In the genomic region with DNA sequence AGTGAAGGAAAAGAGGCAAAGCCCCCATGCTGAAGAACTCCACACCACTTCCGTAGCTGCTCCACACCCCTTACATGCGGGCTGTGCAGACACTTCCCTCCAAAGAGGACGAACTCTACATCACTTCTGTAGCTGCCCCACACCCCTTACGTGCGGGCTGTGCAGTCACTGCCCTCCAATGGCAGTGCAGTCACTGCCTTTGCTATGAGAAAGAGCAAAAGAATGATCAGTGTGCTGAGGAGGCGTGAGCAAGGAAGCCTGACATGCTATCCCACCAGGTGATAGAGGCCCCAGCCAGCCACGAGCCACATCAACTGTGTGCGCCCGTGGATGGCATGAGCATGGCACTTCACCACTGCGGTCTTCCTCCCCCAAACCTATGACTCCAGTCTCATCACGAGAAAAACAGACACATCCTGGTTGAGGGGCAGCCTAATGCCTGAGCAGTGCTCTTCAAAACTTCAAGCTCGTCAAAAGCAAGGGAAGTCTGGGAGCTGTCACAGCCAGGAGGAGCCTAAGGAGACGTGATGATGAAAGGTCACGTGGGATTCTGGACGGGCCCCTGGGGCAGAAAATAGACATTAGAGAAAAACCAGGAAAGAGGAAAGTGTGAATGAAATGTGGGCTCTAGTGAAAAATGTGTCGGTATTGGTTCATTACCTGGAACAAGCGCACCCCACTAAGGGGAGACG, we compare ENCODE assay signal across 31 cellular contexts.
"Had no signal": no experiment of that assay in that cellular context is flagged by ENCODE, and none has a peak within 500 bp of the region (broad histone marks: within the 10 kb centered on the region; RNA-seq: fewer than 3 reads in every experiment).

No MANE protein-coding gene starts in this region.

- H3K27me3 ChIP-seq: brain microvascular endothelial cell, foreskin keratinocyte, testis, transverse colon, vagina had no signal

- H3K36me3 ChIP-seq: brain microvascular endothelial cell, esophagus muscularis mucosa, heart left ventricle, sigmoid colon, transverse colon, vagina had no signal

- H3K9me3 Mint-ChIP-seq: central memory CD8-positive, alpha-beta T cell had no signal

- H3K4me3 Mint-ChIP-seq: activated CD4-positive, alpha-beta memory T cell treated with anti-CD3 and anti-CD28 coated beads for 36 hours; activated naive CD4-positive, alpha-beta T cell treated with anti-CD3 and anti-CD28 coated beads for 36 hours; activated T-helper 1 cell treated with anti-CD3 and anti-CD28 coated beads, Interleukin-12 subunit alpha, Interleukin-12 subunit beta, Interleukin-2, Interleukin-4 antibody, amounts not matched to agents 30 ng/mL and 10 ng/mL and 1 ng/mL, durations not matched to agents 14 hours and 24 hours and 36 hours; central memory CD8-positive, alpha-beta T cell; mesothelial cell of epicardium; naive B cell; nephron progenitor cell; stimulated activated naive B cell treated with anti-CD40 and anti-IgM and Interleukin-4, amounts not matched to agents 10 μg/mL and 1 μg/mL and 100 μg/mL, for 72 hours had no signal

- H3K27ac ChIP-seq: brain microvascular endothelial cell, esophagus muscularis mucosa, foreskin keratinocyte, heart left ventricle, parathyroid adenoma, psoas muscle, sigmoid colon, testis, transverse colon, vagina, VCaP had no signal

- H3K9me3 ChIP-seq: psoas muscle, testis, transverse colon had no signal

- H2AFZ ChIP-seq: parathyroid adenoma had no signal

- H3K9ac ChIP-seq: parathyroid adenoma had no signal

- H3K27ac Mint-ChIP-seq: activated CD4-positive, alpha-beta memory T cell treated with anti-CD3 and anti-CD28 coated beads for 36 hours; activated naive CD4-positive, alpha-beta T cell treated with anti-CD3 and anti-CD28 coated beads for 36 hours; activated T-helper 1 cell treated with anti-CD3 and anti-CD28 coated beads, Interleukin-12 subunit alpha, Interleukin-12 subunit beta, Interleukin-2, Interleukin-4 antibody, amounts not matched to agents 30 ng/mL and 10 ng/mL and 1 ng/mL, durations not matched to agents 14 hours and 24 hours and 36 hours; mesothelial cell of epicardium; nephron progenitor cell; stimulated activated naive B cell treated with anti-CD40 and anti-IgM and Interleukin-4, amounts not matched to agents 10 μg/mL and 1 μg/mL and 100 μg/mL, for 72 hours had no signal

- H3K4me3 ChIP-seq: esophagus muscularis mucosa, heart left ventricle, psoas muscle, sigmoid colon, testis, transverse colon, vagina had no signal

- ATAC-seq: foreskin keratinocyte; heart left ventricle; left ventricle myocardium superior; psoas muscle; stimulated activated naive B cell treated with anti-CD40 and anti-IgM and Interleukin-4, amounts not matched to agents 10 μg/mL and 1 μg/mL and 100 μg/mL, for 72 hours had no signal

- H3K4me1 ChIP-seq: esophagus muscularis mucosa, foreskin keratinocyte, parathyroid adenoma, psoas muscle, sigmoid colon, testis, transverse colon, vagina had no signal

- DNase-seq: activated CD4-positive, alpha-beta memory T cell treated with anti-CD3 and anti-CD28 coated beads for 36 hours; activated CD4-positive, alpha-beta T cell treated with anti-CD3 and anti-CD28 coated beads for 4 hours; activated effector memory CD4-positive, alpha-beta T cell treated with anti-CD3 and anti-CD28 coated beads, Interleukin-2, amount 50 U/mL, for 16 hours; activated naive CD4-positive, alpha-beta T cell treated with anti-CD3 and anti-CD28 coated beads for 36 hours; activated T-cell treated with anti-CD3 and anti-CD28 coated beads, Interleukin-2, amount 50 U/mL, for 1 hour; amniotic stem cell; brain microvascular endothelial cell; dermis blood vessel endothelial cell; effector CD4-positive, alpha-beta T cell; foreskin keratinocyte; heart left ventricle; hypothalamus; left ventricle myocardium superior; naive B cell; nephron progenitor cell; psoas muscle; sigmoid colon; small intestine; stimulated activated CD4-positive, alpha-beta T cell treated with anti-CD3 and anti-CD28 coated beads, Interleukin-1b, Interleukin-23, amount 100 ng/mL, for 48 hours; stimulated activated CD4-positive, alpha-beta T cell treated with anti-CD3 and anti-CD28 coated beads, Interleukin-4, amount 100 ng/mL, for 4 hours; stimulated activated naive B cell treated with anti-CD40 and anti-IgM and Interleukin-4, amounts not matched to agents 10 μg/mL and 1 μg/mL and 100 μg/mL, for 72 hours; T-helper 9 cell; testis; transverse colon had no signal

- H3K4me1 Mint-ChIP-seq: central memory CD8-positive, alpha-beta T cell; mesothelial cell of epicardium; naive B cell; nephron progenitor cell; stimulated activated naive B cell treated with anti-CD40 and anti-IgM and Interleukin-4, amounts not matched to agents 10 μg/mL and 1 μg/mL and 100 μg/mL, for 72 hours had no signal
